Comparison of ENCODE assay signal across 8 cellular contexts in the genomic region with DNA sequence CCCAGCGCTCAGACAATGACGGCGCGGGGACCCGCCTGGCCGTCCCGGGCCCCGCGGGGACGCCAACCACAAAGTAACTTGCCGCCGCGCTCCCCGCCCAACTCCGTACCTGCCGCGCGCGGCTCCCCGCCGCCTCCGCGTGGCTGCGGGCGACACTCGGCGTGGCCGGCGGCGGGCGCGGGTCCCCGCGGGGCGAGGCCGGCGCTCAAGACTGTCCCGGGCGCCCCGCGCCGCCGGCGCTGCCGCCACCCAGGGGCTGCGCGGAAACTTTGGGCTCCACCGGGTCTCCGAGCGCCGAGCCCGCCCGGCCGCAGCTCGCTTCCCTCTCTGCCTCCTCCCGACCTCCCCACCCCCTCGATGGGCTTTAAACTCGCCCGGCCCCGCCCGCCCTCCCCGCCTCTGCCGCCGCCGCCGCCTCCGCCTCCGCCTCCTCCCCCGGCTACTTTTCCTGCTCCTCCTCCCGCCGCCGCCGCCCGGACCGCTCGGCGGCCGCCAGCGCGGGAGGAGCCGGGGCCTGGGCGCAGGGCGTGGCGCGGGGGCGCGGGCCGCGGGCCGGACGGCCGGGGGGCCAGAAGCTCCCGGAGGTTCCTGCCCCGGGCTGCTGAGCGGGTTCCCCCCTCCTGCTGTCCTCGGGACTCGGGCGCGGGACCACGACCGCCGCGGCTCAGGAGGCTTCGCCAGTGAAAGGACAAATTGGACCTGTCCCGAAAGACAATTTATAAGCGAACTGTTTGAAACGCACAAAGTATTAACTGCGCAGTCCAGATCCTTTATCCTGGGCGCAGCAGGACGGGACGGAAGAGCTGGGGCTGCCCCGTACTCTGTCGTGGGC. TPM values are rescaled to one million over a fixed set of nuclear protein-coding genes. Genes with fewer than 3 reads are reported as not detected.
DNase-seq lines count a peak whose midpoint lies in the region; TF ChIP-seq lines count a peak whose summit lies in the region.

No MANE protein-coding gene starts in this region.

- peaks cover 2% of the 10 kb centered on the region for H3K9me3 Mint-ChIP-seq in Calu3 (ENCODE audit: low read depth, unreplicated experiment)
- no peaks in the 10 kb centered on the region for H3K9me3 Mint-ChIP-seq in type B pancreatic cell

- H3K4me3 ChIP-seq in NB4 (ENCODE audit: low read depth, low read length) (peak overlapping the region; percentile 11), epithelial cell of esophagus (ENCODE audit: low read length) (peak overlapping the region; percentile 34), Karpas-422 (ENCODE audit: low read length) (no peak overlapping the region)

- H3K36me3 ChIP-seq in Karpas-422 (ENCODE audit: insufficient read depth, low read length), result no peaks in the 10 kb centered on the region

- H3K27ac ChIP-seq in Karpas-422 (ENCODE audit: low read length), result no peak overlapping the region

- H3K27me3 ChIP-seq in Karpas-422 (ENCODE audit: low read length), result no peaks in the 10 kb centered on the region

- no TSS peak for BruUV-seq in Calu3 (replicated peaks; lab: Mats Ljungman, UMichigan)

- peak; percentile 80 for DNase-seq in Calu3
- DNase-seq in NB4 (ENCODE audit: low read depth), result peak; percentile 88
- peak; percentile 26 to 35 for DNase-seq in activated CD4-positive, alpha-beta T cell treated with anti-CD3 and anti-CD28 coated beads, Interleukin-2, amount 50 U/mL, for 4 hours
- peak; percentile 66 for DNase-seq in epithelial cell of esophagus (ENCODE audit: low read depth)
- DNase-seq in midbrain (lab: John Stamatoyannopoulos, UW), result peak; percentile 21
- no peak for DNase-seq in type B pancreatic cell (ENCODE audit: extremely low spot score, unreplicated experiment)
- no peak for DNase-seq in foreskin melanocyte
- DNase-seq in Karpas-422, result no peak

- CTCF ChIA-PET in Calu3 (lab: Charles Lee), result interaction anchor here (2.9 kb wide), 1 partner anchor 348 kb away, joined by 9 read pairs; no protein-coding TSS in a partner anchor

- no peak overlapping the region for H3K4me2 ChIP-seq in Karpas-422 (ENCODE audit: low read depth, low read length, poor library complexity, severe bottlenecking)

- intact Hi-C loops in Calu3 (cut with micrococcal nuclease; ENCODE audit: unreplicated experiment), result loop anchor here (5.0 to 10.0 kb wide), 4 partner anchors 169 to 329 kb away; no protein-coding TSS in a partner anchor

- H4K20me1 ChIP-seq in Karpas-422 (ENCODE audit: insufficient read depth, low read depth, low read length), result no peaks in the 10 kb centered on the region

- H3K27me3 Mint-ChIP-seq in Calu3 (ENCODE audit: unreplicated experiment) (no peaks in the 10 kb centered on the region), type B pancreatic cell (peaks cover 44% of the 10 kb centered on the region)

- H3K79me2 ChIP-seq in Karpas-422 (ENCODE audit: low read length), result no peaks in the 10 kb centered on the region

- H3K4me1 ChIP-seq in Karpas-422 (ENCODE audit: low read length), result no peaks in the 10 kb centered on the region

- no peak overlapping the region for H2AFZ ChIP-seq in Karpas-422 (ENCODE audit: low read length)

- peak; percentile 66 for TF ChIP-seq POLR2A in NB4 (IDR thresholded peaks at IDR 0.05; ENCODE audit: extremely low read depth, insufficient read length)

- TF ChIP-seq CTCF in Calu3 (IDR thresholded peaks at IDR 0.05; ENCODE audit: unreplicated experiment) (no peak), NB4 (IDR thresholded peaks at IDR 0.05; ENCODE audit: low read depth, low read length) (no peak), epithelial cell of esophagus (IDR thresholded peaks at IDR 0.05; ENCODE audit: insufficient read depth, low read depth, low read length, missing control alignments) (no peak), type B pancreatic cell (conservative IDR thresholded peaks at IDR 0.05) (no peak)

- H3K9me3 ChIP-seq in Karpas-422 (ENCODE audit: low read length), result no peaks in the 10 kb centered on the region

- peaks cover 32% of the 10 kb centered on the region for H3K4me1 Mint-ChIP-seq in Calu3 (ENCODE audit: low read depth, unreplicated experiment)
- peaks cover 3% of the 10 kb centered on the region for H3K4me1 Mint-ChIP-seq in type B pancreatic cell (ENCODE audit: unreplicated experiment)

- H3K36me3 Mint-ChIP-seq in Calu3 (ENCODE audit: insufficient read depth, unreplicated experiment) (peaks cover 34% of the 10 kb centered on the region), type B pancreatic cell (no peaks in the 10 kb centered on the region)

- peak overlapping the region; percentile 91 for H3K4me3 Mint-ChIP-seq in Calu3 (ENCODE audit: low read depth, unreplicated experiment)
- H3K4me3 Mint-ChIP-seq in type B pancreatic cell, result peak overlapping the region; percentile 84

- peak overlapping the region; percentile 7 for H3K27ac Mint-ChIP-seq in Calu3 (ENCODE audit: unreplicated experiment)
- peak overlapping the region; percentile 63 for H3K27ac Mint-ChIP-seq in type B pancreatic cell

- H3K9me2 ChIP-seq in Karpas-422 (replicated peaks; ENCODE audit: insufficient read depth, low read length), result no peaks in the 10 kb centered on the region

- H3K9ac ChIP-seq in Karpas-422 (ENCODE audit: low read length), result no peak overlapping the region

RNA-seq across cellular contexts. Expression of gene GRB10, which starts 10.6 kb away (rescaled TPM):
- total RNA-seq in Calu3 (2022) (86.2 and 90.6 TPM in 2 replicates), type B pancreatic cell (ENCODE audit: low replicate concordance) (18.8 and 42.3 TPM in 2 replicates)
- not detected in 2 replicates for total RNA-seq in Karpas-422 (2014; rRNA removed; shearing (Covaris generic); ENCODE audit: low replicate concordance)

Comparison
In these comparisons a context has a peak if more than half of its experiments do, and no peak if none do; other contexts are left out.
1. DNase-seq: peak in Calu3 (single experiment), NB4 (single experiment), activated CD4-positive, alpha-beta T cell treated with anti-CD3 and anti-CD28 coated beads, Interleukin-2, amount 50 U/mL, for 4 hours (2 of 2), epithelial cell of esophagus (single experiment) and midbrain (single experiment); none in type B pancreatic cell (single experiment), foreskin melanocyte (single experiment) and Karpas-422 (single experiment).
2. RNA of gene GRB10, which starts 10.6 kb away (total RNA-seq): 86.2 to 90.6 TPM in Calu3 and 18.8 to 42.3 TPM in type B pancreatic cell; not detected in Karpas-422; every median in the first group is over 10 times any median in the second.